In genomic region chr2:120679526-120679925, GRCh38 we compare ENCODE assay signal across 1 cellular context.
TF ChIP-seq lines count a peak whose summit lies in the region.

No MANE protein-coding gene starts in this region.

TF ChIP-seq in GM23338, 12 proteins besides CTCF, POLR2A, EP300 and RAD21:
- TF ChIP-seq ZNF114 (CRISPR knock-in tag; IDR thresholded peaks at IDR 0.05) (no peak), EZH2 (IDR thresholded peaks at IDR 0.05; ENCODE audit: low read depth, unreplicated experiment) (no peak), ETS1 (IDR thresholded peaks at IDR 0.05) (no peak), JUNB (IDR thresholded peaks at IDR 0.05; ENCODE audit: unreplicated experiment) (no peak), NANOG (IDR thresholded peaks at IDR 0.05; ENCODE audit: borderline replicate concordance) (no peak), REST (IDR thresholded peaks at IDR 0.05; ENCODE audit: unreplicated experiment) (no peak), POLR2AphosphoS5 (IDR thresholded peaks at IDR 0.05; ENCODE audit: low read depth) (no peak), STAT1 (IDR thresholded peaks at IDR 0.05; ENCODE audit: unreplicated experiment) (no peak), EZH2phosphoT487 (IDR thresholded peaks at IDR 0.05; ENCODE audit: unreplicated experiment) (no peak), CREB1 (CRISPR knock-in tag; IDR thresholded peaks at IDR 0.05; ENCODE audit: low read depth) (no peak), ZNF331 (CRISPR knock-in tag; IDR thresholded peaks at IDR 0.05; ENCODE audit: low read depth) (no peak), ZNF462 (CRISPR knock-in tag; IDR thresholded peaks at IDR 0.05) (no peak)
